Comparison of ENCODE assay signal across 7 cellular contexts in genomic region chr1:24966724-24967346, GRCh38. TPM values are rescaled to one million over a fixed set of nuclear protein-coding genes. Genes with fewer than 3 reads are reported as not detected.
DNase-seq lines count a peak whose midpoint lies in the region; ATAC-seq and TF ChIP-seq lines count a peak whose summit lies in the region.

No MANE protein-coding gene starts in this region.

- peaks cover 88% of the 10 kb centered on the region for H3K4me1 Mint-ChIP-seq in stimulated activated effector memory CD8-positive, alpha-beta T cell treated with anti-CD3 and anti-CD28 coated beads, Interleukin-12 subunit alpha, Interleukin-12 subunit beta, amount 100 ng/mL, for 72 hours

- ATAC-seq in stimulated activated effector memory CD8-positive, alpha-beta T cell treated with anti-CD3 and anti-CD28 coated beads, Interleukin-12 subunit alpha, Interleukin-12 subunit beta, amount 100 ng/mL, for 72 hours, result peak; percentile 70
- no peak for ATAC-seq in GM21717 (IDR thresholded peaks at IDR 0.05; ENCODE audit: unreplicated experiment)
- no peak for ATAC-seq in HG03439 (IDR thresholded peaks at IDR 0.05; ENCODE audit: unreplicated experiment)

- no peak for TF ChIP-seq CTCF in fibroblast of mammary gland (conservative IDR thresholded peaks at IDR 0.05; ENCODE audit: control insufficient read depth, insufficient read depth, low read depth, low read length)

- peak overlapping the region; percentile 97 for H3K27ac Mint-ChIP-seq in stimulated activated effector memory CD8-positive, alpha-beta T cell treated with anti-CD3 and anti-CD28 coated beads, Interleukin-12 subunit alpha, Interleukin-12 subunit beta, amount 100 ng/mL, for 72 hours

- peak overlapping the region; percentile 73 for H3K4me3 Mint-ChIP-seq in stimulated activated effector memory CD8-positive, alpha-beta T cell treated with anti-CD3 and anti-CD28 coated beads, Interleukin-12 subunit alpha, Interleukin-12 subunit beta, amount 100 ng/mL, for 72 hours

- intact Hi-C loops in posterior vena cava (cut with DNase I), result no loop called here

- H3K9me3 Mint-ChIP-seq in stimulated activated effector memory CD8-positive, alpha-beta T cell treated with anti-CD3 and anti-CD28 coated beads, Interleukin-12 subunit alpha, Interleukin-12 subunit beta, amount 100 ng/mL, for 72 hours, result no peaks in the 10 kb centered on the region

- H3K4me3 ChIP-seq in fibroblast of mammary gland (ENCODE audit: control insufficient read depth, low read depth, low read length), result no peak overlapping the region

- peak; percentile 51 for DNase-seq in HS-5 (ENCODE audit: low read depth)
- DNase-seq in activated CD4-positive, alpha-beta T cell treated with anti-CD3 and anti-CD28 coated beads, Interleukin-2, amount 50 U/mL, for 1 hour, result peak; percentile 44
- peak; percentile 85 for DNase-seq in fibroblast of mammary gland (ENCODE audit: low read depth)
- DNase-seq in stimulated activated effector memory CD8-positive, alpha-beta T cell treated with anti-CD3 and anti-CD28 coated beads, Interleukin-12 subunit alpha, Interleukin-12 subunit beta, amount 100 ng/mL, for 72 hours (ENCODE audit: low spot score in 2 of 2), result peak; percentile 60 to 91
- DNase-seq in posterior vena cava (ENCODE audit: low spot score), result no peak

- peaks cover 56% of the 10 kb centered on the region for H3K36me3 Mint-ChIP-seq in stimulated activated effector memory CD8-positive, alpha-beta T cell treated with anti-CD3 and anti-CD28 coated beads, Interleukin-12 subunit alpha, Interleukin-12 subunit beta, amount 100 ng/mL, for 72 hours

RNA-seq across cellular contexts. Expression of gene RUNX3, which starts 36.8 kb away (rescaled TPM):
- 1 to 10 TPM; 5.0 to 8.9 TPM for total RNA-seq in posterior vena cava
